In the genomic region with DNA sequence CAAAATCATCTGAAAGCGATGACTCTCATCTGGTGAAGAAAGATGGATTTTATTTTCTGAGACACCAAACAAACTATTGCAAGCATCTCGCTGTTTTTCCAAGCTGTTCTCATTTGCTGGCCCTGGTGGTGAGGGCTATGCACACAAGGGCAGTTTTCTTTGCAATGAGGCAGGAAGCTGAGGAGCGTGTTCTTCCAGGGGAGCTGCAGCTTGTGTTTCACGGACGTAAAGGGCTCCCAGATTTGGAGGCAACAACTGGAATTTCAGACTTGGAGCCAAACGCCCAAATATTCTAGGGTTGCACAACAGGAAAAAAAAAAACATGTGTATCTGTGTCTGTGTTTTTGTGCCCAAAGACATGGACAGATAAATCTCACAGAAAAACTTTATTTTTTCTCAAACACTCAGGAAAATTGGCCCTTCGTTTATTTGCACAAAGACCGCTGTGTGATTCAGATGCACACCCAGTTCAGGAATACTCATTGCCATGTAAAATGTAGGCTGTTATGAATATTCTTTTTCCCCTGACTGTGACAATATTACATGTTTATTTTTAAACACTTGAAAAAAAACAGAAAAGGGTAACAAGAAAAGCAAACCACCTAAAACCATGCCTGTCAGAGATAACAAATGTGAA, we compare ENCODE assay signal across 12 cellular contexts.
DNase-seq lines count a peak whose midpoint lies in the region; ATAC-seq and TF ChIP-seq lines count a peak whose summit lies in the region.
"Had no signal": no experiment of that assay in that cellular context is flagged by ENCODE, and none has a peak within 500 bp of the region (broad histone marks: within the 10 kb centered on the region; RNA-seq: fewer than 3 reads in every experiment).

No MANE protein-coding gene starts in this region.

- intact Hi-C loops in adrenal gland (cut with DNase I): no loop called here
- intact Hi-C loops in Right ventricle myocardium superior (cut with DNase I): no loop called here
- intact Hi-C loops in ovary (cut with DNase I): loop anchor here in 1 of 4 donors (5.0 kb wide), 1 partner anchor 151 kb away; a partner anchor contains a TSS

- H3K27me3 ChIP-seq in adrenal gland (no peaks in the 10 kb centered on the region), ovary (no peaks in the 10 kb centered on the region)
- no peaks in the 10 kb centered on the region for H3K27me3 ChIP-seq in CD8-positive, alpha-beta memory T cell (ENCODE audit: insufficient read depth, low read length, poor library complexity, severe bottlenecking)

- peak in 1 of 6 experiments; percentile 17 for TF ChIP-seq CTCF in adrenal gland (IDR thresholded peaks at IDR 0.05)
- TF ChIP-seq CTCF in ovary (IDR thresholded peaks at IDR 0.05): peak in 2 of 3 donors; percentile 44 to 48

- POLR2A ChIA-PET in CD8-positive, alpha-beta memory T cell (lab: Charles Lee): no interaction called here

- TF ChIP-seq EP300 in ovary (IDR thresholded peaks at IDR 0.05): no peak

- TF ChIP-seq POLR2A in adrenal gland (IDR thresholded peaks at IDR 0.05) (no peak), ovary (IDR thresholded peaks at IDR 0.05) (peak; percentile 15), erythroblast (IDR thresholded peaks at IDR 0.05; ENCODE audit: low read length) (no peak)

- H3K4me1 ChIP-seq in adrenal gland (replicated peaks in 1 of 2): no peaks in the 10 kb centered on the region
- peaks cover 15% of the 10 kb centered on the region for H3K4me1 ChIP-seq in ovary (ENCODE audit: insufficient read depth)
- no peaks in the 10 kb centered on the region for H3K4me1 ChIP-seq in CD8-positive, alpha-beta memory T cell (ENCODE audit: insufficient read depth, low read length)

- peak; percentile 82 for DNase-seq in AG08395 (ENCODE audit: low spot score)
- peak in 5 of 7 donors; percentile 14 to 54 (median 18) for DNase-seq in adrenal gland
- DNase-seq in Right ventricle myocardium superior: peak; percentile 63
- peak; percentile 62 to 75 (median 69) for DNase-seq in ovary
- DNase-seq in erythroblast (lab: John Stamatoyannopoulos, UW): no peak
- DNase-seq in CD8-positive, alpha-beta memory T cell: no peak
- DNase-seq: ACHN; activated CD8-positive, alpha-beta T cell treated with anti-CD3 and anti-CD28 coated beads for 36 hours; MV-4-11; stimulated activated naive CD8-positive, alpha-beta T cell treated with anti-CD3 and anti-CD28 coated beads, Interleukin-15, Interleukin-2, amounts not matched to agents 100 U/mL and 50 U/mL, for 24 hours had no signal

- H3K4me1 Mint-ChIP-seq in CD8-positive, alpha-beta memory T cell: no peaks in the 10 kb centered on the region

- CTCF ChIA-PET in CD8-positive, alpha-beta memory T cell (lab: Charles Lee): no interaction called here

- H3K27me3 Mint-ChIP-seq in CD8-positive, alpha-beta memory T cell: peaks cover 11 to 21% of the 10 kb centered on the region in 2 donors

- ATAC-seq in Right ventricle myocardium superior (ENCODE audit: poor library complexity) (peak; percentile 89), HG02852 (IDR thresholded peaks at IDR 0.05; ENCODE audit: unreplicated experiment) (no peak), HG03354 (IDR thresholded peaks at IDR 0.05; ENCODE audit: poor library complexity, severe bottlenecking, unreplicated experiment) (no peak)
- ATAC-seq: activated CD8-positive, alpha-beta T cell treated with anti-CD3 and anti-CD28 coated beads for 36 hours; stimulated activated naive CD8-positive, alpha-beta T cell treated with anti-CD3 and anti-CD28 coated beads, Interleukin-15, Interleukin-2, amounts not matched to agents 100 U/mL and 50 U/mL, for 24 hours had no signal

- H3K4me3 Mint-ChIP-seq in CD8-positive, alpha-beta memory T cell: no peak overlapping the region
- H3K4me3 Mint-ChIP-seq: activated CD8-positive, alpha-beta T cell treated with anti-CD3 and anti-CD28 coated beads for 36 hours had no signal

- H3K36me3 ChIP-seq in adrenal gland (replicated peaks in 1 of 2) (no peaks in the 10 kb centered on the region), ovary (no peaks in the 10 kb centered on the region)
- H3K36me3 ChIP-seq in CD8-positive, alpha-beta memory T cell (ENCODE audit: insufficient read depth, low read length): no peaks in the 10 kb centered on the region

- H3K27ac ChIP-seq in adrenal gland: peak overlapping the region in 1 of 5 donors; percentile 26
- H3K27ac ChIP-seq in ovary: peak overlapping the region in 1 of 2 donors; percentile 69
- H3K27ac ChIP-seq in CD8-positive, alpha-beta memory T cell (ENCODE audit: low read depth, low read length): no peak overlapping the region

- H3K9me3 Mint-ChIP-seq in CD8-positive, alpha-beta memory T cell: no peaks in the 10 kb centered on the region
- H3K9me3 Mint-ChIP-seq: activated CD8-positive, alpha-beta T cell treated with anti-CD3 and anti-CD28 coated beads for 36 hours had no signal

- no peaks in the 10 kb centered on the region for H3K36me3 Mint-ChIP-seq in CD8-positive, alpha-beta memory T cell

- H3K9me3 ChIP-seq in adrenal gland (replicated peaks in 1 of 3) (no peaks in the 10 kb centered on the region), ovary (no peaks in the 10 kb centered on the region)
- H3K9me3 ChIP-seq in CD8-positive, alpha-beta memory T cell (ENCODE audit: low read length): no peaks in the 10 kb centered on the region

- WGBS in adrenal gland, 4 donors: 50 to 66% (median 61%) methylated on average over 8 of the region's 8 CpGs
- WGBS in ovary, 3 donors: 5 to 9% (median 8%) methylated on average over 8 of the region's 8 CpGs

- H3K27ac Mint-ChIP-seq in CD8-positive, alpha-beta memory T cell: no peak overlapping the region
- H3K27ac Mint-ChIP-seq: activated CD8-positive, alpha-beta T cell treated with anti-CD3 and anti-CD28 coated beads for 36 hours had no signal

- H3K4me3 ChIP-seq in adrenal gland: no peak overlapping the region
- H3K4me3 ChIP-seq in ovary: no peak overlapping the region
- no peak overlapping the region for H3K4me3 ChIP-seq in CD8-positive, alpha-beta memory T cell (ENCODE audit: low read length)

Comparison
In these comparisons a context has a peak if more than half of its experiments do, and no peak if none do; other contexts are left out.
1. DNase-seq: peak in AG08395 (single experiment), adrenal gland (5 of 7), Right ventricle myocardium superior (single experiment) and ovary (5 of 5); none in erythroblast (0 of 2) and CD8-positive, alpha-beta memory T cell (0 of 5).